1 cellular context compared by ENCODE assay signal in the genomic region with DNA sequence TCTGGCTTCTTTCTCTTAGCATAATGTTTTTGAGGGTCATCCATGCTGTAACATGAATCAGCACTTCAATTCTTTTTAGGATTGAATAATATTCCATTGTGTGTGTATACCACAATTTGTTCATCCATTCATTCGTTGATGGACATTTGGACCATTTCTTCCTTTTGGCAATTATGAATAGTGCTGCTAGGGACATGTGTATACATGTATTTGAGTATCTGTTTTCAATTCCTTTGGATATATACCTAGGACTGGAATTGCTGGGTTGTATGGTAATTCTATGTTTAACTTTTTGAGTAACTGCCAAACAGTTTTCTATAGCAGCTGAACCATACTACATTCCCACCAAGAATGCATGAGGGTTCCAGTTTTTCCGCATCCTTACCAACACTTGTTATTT.
TF ChIP-seq lines count a peak whose summit lies in the region.

No MANE protein-coding gene starts in this region.

TF ChIP-seq in A549, 52 proteins besides CTCF, POLR2A, EP300 and RAD21:
- TF ChIP-seq MYC (IDR thresholded peaks at IDR 0.05; ENCODE audit: borderline replicate concordance, low read length), result no peak
- TF ChIP-seq MAZ (IDR thresholded peaks at IDR 0.05; ENCODE audit: borderline replicate concordance, low read depth, low read length), result no peak
- no peak for TF ChIP-seq CHD2 (IDR thresholded peaks at IDR 0.05; ENCODE audit: low read length, partially characterized antibody)
- no peak for TF ChIP-seq ZSCAN20 (CRISPR knock-in tag; IDR thresholded peaks at IDR 0.05)
- TF ChIP-seq CBX2 (IDR thresholded peaks at IDR 0.05; ENCODE audit: borderline replicate concordance, low read depth), result no peak
- no peak for TF ChIP-seq HOXB13 (CRISPR knock-in tag; IDR thresholded peaks at IDR 0.05; ENCODE audit: low read depth)
- no peak for TF ChIP-seq JUN (IDR thresholded peaks at IDR 0.05)
- no peak for TF ChIP-seq BHLHE40 (IDR thresholded peaks at IDR 0.05; ENCODE audit: low read depth, low read length)
- TF ChIP-seq FOSB (CRISPR knock-in tag; IDR thresholded peaks at IDR 0.05), result no peak
- TF ChIP-seq CHD4 (IDR thresholded peaks at IDR 0.05; ENCODE audit: borderline replicate concordance), result no peak
- no peak for TF ChIP-seq NPAS2 (CRISPR knock-in tag; IDR thresholded peaks at IDR 0.05; ENCODE audit: borderline replicate concordance)
